8 cellular contexts compared by ENCODE assay signal in genomic region chr6:12958052-12958706, GRCh38.
DNase-seq lines count a peak whose midpoint lies in the region; ATAC-seq, FAIRE-seq and TF ChIP-seq lines count a peak whose summit lies in the region.

No MANE protein-coding gene starts in this region.

- no peaks in the 10 kb centered on the region for H3K9me3 Mint-ChIP-seq in Calu3 (ENCODE audit: low read depth, unreplicated experiment)

- WGBS in psoas muscle, 3 donors = 8 to 10% (median 9%) methylated on average over 9 of the region's 9 CpGs

- H3K4me1 ChIP-seq in cardiac muscle cell (ENCODE audit: low read depth) (peaks cover 44% of the 10 kb centered on the region), psoas muscle (no peaks in the 10 kb centered on the region)

- TF ChIP-seq CTCF in Calu3 (IDR thresholded peaks at IDR 0.05; ENCODE audit: unreplicated experiment) (no peak), cardiac muscle cell (IDR thresholded peaks at IDR 0.05; ENCODE audit: low read depth, low read length) (no peak), psoas muscle (IDR thresholded peaks at IDR 0.05) (no peak), D721Med (IDR thresholded peaks at IDR 0.05; ENCODE audit: insufficient read depth, missing control alignments) (no peak)

- DNase-seq in Calu3 = no peak
- no peak for DNase-seq in SK-N-MC (ENCODE audit: low read depth, low spot score)
- peak in 1 of 2 donors; percentile 52 for DNase-seq in cardiac muscle cell (ENCODE audit: low read depth in 1 of 2, low spot score in 1 of 2)
- no peak for DNase-seq in psoas muscle
- no peak for DNase-seq in D721Med (ENCODE audit: insufficient read length, low spot score)
- DNase-seq in ACHN = no peak
- no peak for DNase-seq in DMS53 treated with DMSO at 0.1 percent for 48 hours (lab: John Stamatoyannopoulos, UW; ENCODE audit: unreplicated experiment)

- H3K4me3 Mint-ChIP-seq in Calu3 (ENCODE audit: low read depth, unreplicated experiment) = peak overlapping the region; percentile 70

- H3K27me3 ChIP-seq in cardiac muscle cell (peaks cover 2% of the 10 kb centered on the region), psoas muscle (ENCODE audit: insufficient read depth in 3 of 3, low read length in 2 of 3) (peaks cover 0 to 23% (median 2%) of the 10 kb centered on the region in 3 donors)

- FAIRE-seq in D721Med (lab: Jason Lieb, UNC) = no peak

- no peaks in the 10 kb centered on the region for H3K36me3 ChIP-seq in SK-N-MC (ENCODE audit: insufficient read depth, low read length)
- H3K36me3 ChIP-seq in cardiac muscle cell = no peaks in the 10 kb centered on the region
- no peaks in the 10 kb centered on the region for H3K36me3 ChIP-seq in psoas muscle (ENCODE audit: insufficient read depth in 1 of 2, low read depth in 1 of 2)

- no TSS peak for BruUV-seq in Calu3 (replicated peaks; lab: Mats Ljungman, UMichigan)

- H3K4me3 ChIP-seq in SK-N-MC = peak overlapping the region; percentile 72
- H3K4me3 ChIP-seq in cardiac muscle cell = peak overlapping the region; percentile 29
- peak overlapping the region; percentile 76 for H3K4me3 ChIP-seq in psoas muscle

- H3K9me3 ChIP-seq in SK-N-MC (ENCODE audit: low read depth, low read length) = no peaks in the 10 kb centered on the region
- no peaks in the 10 kb centered on the region for H3K9me3 ChIP-seq in cardiac muscle cell (ENCODE audit: low read depth)
- H3K9me3 ChIP-seq in psoas muscle = no peaks in the 10 kb centered on the region

- H3K9ac ChIP-seq in SK-N-MC (ENCODE audit: insufficient read length) = no peak overlapping the region

- intact Hi-C loops in Calu3 (cut with micrococcal nuclease; ENCODE audit: unreplicated experiment) = no loop called here
- intact Hi-C loops in psoas muscle (cut with DNase I) = no loop called here

- H3K27ac ChIP-seq in SK-N-MC (no peak overlapping the region), cardiac muscle cell (no peak overlapping the region), psoas muscle (peak overlapping the region; percentile 65)

- no peak overlapping the region for H3K27ac Mint-ChIP-seq in Calu3 (ENCODE audit: unreplicated experiment)

- in situ Hi-C loops in ACHN (cut with HindIII; ENCODE audit: low pct_ligation_motif_present, low pct_unique_long_range_greater_than_20kb, low sequenced_read_pairs) = no loop called here

- CTCF ChIA-PET in Calu3 (lab: Charles Lee) = interaction anchor here (0.5 kb wide), 1 partner anchor 173 kb away, joined by 3 read pairs; no protein-coding TSS in a partner anchor

- peaks cover 13% of the 10 kb centered on the region for H3K4me1 Mint-ChIP-seq in Calu3 (ENCODE audit: low read depth, unreplicated experiment)

- H3K36me3 Mint-ChIP-seq in Calu3 (ENCODE audit: insufficient read depth, unreplicated experiment) = peaks cover 8% of the 10 kb centered on the region

- ATAC-seq in psoas muscle (no peak), HG02610 (IDR thresholded peaks at IDR 0.05; ENCODE audit: unreplicated experiment) (no peak)

- H3K27me3 Mint-ChIP-seq in Calu3 (ENCODE audit: unreplicated experiment) = peaks cover 58% of the 10 kb centered on the region
